In the genomic region with DNA sequence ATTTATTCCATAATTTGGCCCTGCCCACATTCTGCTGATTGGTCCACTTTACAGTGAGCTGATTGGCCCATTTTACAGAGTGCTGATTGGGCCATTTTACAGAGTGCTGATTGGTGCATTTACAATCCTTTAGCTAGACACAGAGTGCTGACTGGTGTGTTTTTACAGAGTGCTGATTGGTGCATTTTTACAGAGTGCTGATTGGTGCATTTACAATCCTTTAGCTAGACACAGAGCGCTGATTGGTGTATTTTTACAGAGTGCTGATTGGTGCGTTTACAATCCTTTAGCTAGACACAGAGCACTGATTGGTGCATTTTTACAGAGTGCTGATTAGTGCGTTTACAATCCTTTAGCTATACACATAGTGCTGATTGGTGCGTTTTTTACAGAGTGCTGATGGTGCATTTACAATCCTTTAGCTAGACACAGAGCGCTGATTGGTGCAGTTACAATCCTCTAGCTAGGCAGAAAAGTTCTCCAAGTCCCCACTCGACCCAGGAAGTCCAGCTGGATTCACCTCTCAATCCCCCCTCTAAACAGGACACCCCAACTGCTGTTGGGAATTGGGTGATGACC, we compare ENCODE assay signal across 2 cellular contexts.
TF ChIP-seq lines count a peak whose summit lies in the region.

No MANE protein-coding gene starts in this region.

TF ChIP-seq in HCT116, 20 proteins besides CTCF, POLR2A, EP300 and RAD21:
- TF ChIP-seq SP1 (IDR thresholded peaks at IDR 0.05; ENCODE audit: low read depth) = 0 out of 2 replicates have a peak, but pooled peaks have one; percentile 10

TF ChIP-seq in HepG2, 621 proteins besides CTCF, POLR2A, EP300 and RAD21:
- TF ChIP-seq NFYB (CRISPR knock-in tag; IDR thresholded peaks at IDR 0.05) = peak; percentile 41
- TF ChIP-seq MAFF (IDR thresholded peaks at IDR 0.05; ENCODE audit: low read depth, low read length) = peak; percentile 71
- 0 out of 2 replicates have a peak, but pooled peaks have one; percentile 14 for TF ChIP-seq NFYC (CRISPR knock-in tag; IDR thresholded peaks at IDR 0.05)
- TF ChIP-seq MAFK (conservative IDR thresholded peaks at IDR 0.05 in 1 of 2, IDR thresholded peaks at IDR 0.05 in 1 of 2; ENCODE audit: low read length in 2 of 2) = peak in 1 of 2 experiments; percentile 59; a peak in 3 of 4 replicates
TF ChIP-seq in HepG2: peak in this region for 4; not testable (repeated sequence) for 617.
